1 cellular context compared by ENCODE assay signal in the genomic region with DNA sequence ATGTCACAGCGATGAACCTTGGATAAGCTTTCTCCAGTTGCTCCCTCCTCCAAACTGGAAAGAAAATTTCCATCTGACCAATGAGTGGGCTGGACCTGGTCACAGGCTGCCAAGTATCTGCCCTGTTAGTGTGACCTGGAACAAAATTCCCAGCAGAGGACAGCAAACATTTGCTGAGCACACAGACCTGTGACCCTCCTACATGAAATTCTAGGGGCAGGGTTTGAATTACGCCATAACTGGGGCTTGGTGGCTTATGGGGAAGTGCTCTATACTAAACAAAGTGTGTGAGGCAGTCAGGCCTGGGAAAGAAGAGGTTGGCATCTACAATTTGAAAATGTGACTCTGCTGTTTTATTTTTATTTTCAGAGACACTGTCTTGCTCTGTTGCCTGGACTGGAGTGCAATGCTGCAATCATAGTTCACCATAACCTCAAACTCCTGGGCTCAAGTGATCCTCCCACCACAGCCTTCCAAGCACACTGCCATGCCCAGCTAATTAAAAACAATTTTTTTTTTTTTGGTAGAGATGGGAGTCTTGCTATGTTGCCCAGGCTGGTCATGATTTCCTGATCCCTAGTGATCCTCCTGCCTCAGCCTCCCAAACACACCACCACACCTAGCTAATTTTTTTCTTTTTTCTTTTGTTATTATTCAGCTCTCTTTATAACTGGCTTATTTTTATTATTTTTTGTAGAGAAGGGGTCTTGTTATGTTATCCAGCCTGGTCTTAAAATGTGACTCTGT.
TF ChIP-seq lines count a peak whose summit lies in the region.

No MANE protein-coding gene starts in this region.

TF ChIP-seq in HepG2, 621 proteins besides CTCF, POLR2A, EP300 and RAD21 (continued from another document and continues in another):
- TF ChIP-seq TBX2 (CRISPR knock-in tag; IDR thresholded peaks at IDR 0.05; ENCODE audit: borderline replicate concordance) (peak; percentile 94), TP53 (CRISPR knock-in tag; conservative IDR thresholded peaks at IDR 0.05) (no peak), CEBPG (CRISPR knock-in tag; IDR thresholded peaks at IDR 0.05) (peak; percentile 96), SP5 (CRISPR knock-in tag; IDR thresholded peaks at IDR 0.05; ENCODE audit: borderline replicate concordance, low read depth) (peak; percentile 85), ZNF260 (CRISPR knock-in tag; IDR thresholded peaks at IDR 0.05; ENCODE audit: borderline replicate concordance, low read depth) (no peak), ZNF17 (CRISPR knock-in tag; IDR thresholded peaks at IDR 0.05) (no peak), ZNF570 (CRISPR knock-in tag; IDR thresholded peaks at IDR 0.05; ENCODE audit: borderline replicate concordance) (no peak), ZNF788 (CRISPR knock-in tag; IDR thresholded peaks at IDR 0.05; ENCODE audit: borderline replicate concordance) (peak; percentile 48; the same call in 1 of the 2 replicates), ZSCAN31 (CRISPR knock-in tag; IDR thresholded peaks at IDR 0.05; ENCODE audit: low read depth) (peak; percentile 76; the same call in 1 of the 2 replicates), ZFX (CRISPR knock-in tag; IDR thresholded peaks at IDR 0.05; ENCODE audit: low read depth) (0 out of 2 replicates have a peak, but pooled peaks have one; percentile 31), ZNF547 (CRISPR knock-in tag; IDR thresholded peaks at IDR 0.05) (peak; percentile 43; the same call in 1 of the 2 replicates), RAD51 (IDR thresholded peaks at IDR 0.05; ENCODE audit: borderline replicate concordance) (no peak), ZNF546 (CRISPR knock-in tag; conservative IDR thresholded peaks at IDR 0.05) (no peak), ZNF572 (CRISPR knock-in tag; IDR thresholded peaks at IDR 0.05) (no peak), SMARCE1 (IDR thresholded peaks at IDR 0.05; ENCODE audit: borderline replicate concordance) (no peak), FOXO1 (CRISPR knock-in tag; IDR thresholded peaks at IDR 0.05) (peak; percentile 95), MED13 (CRISPR knock-in tag; IDR thresholded peaks at IDR 0.05) (peak; percentile 89), EEA1 (CRISPR knock-in tag; IDR thresholded peaks at IDR 0.05; ENCODE audit: borderline replicate concordance) (no peak), NFE2 (CRISPR knock-in tag; IDR thresholded peaks at IDR 0.05) (no peak), ZNF160 (CRISPR knock-in tag; IDR thresholded peaks at IDR 0.05) (no peak), ZNF598 (CRISPR knock-in tag; IDR thresholded peaks at IDR 0.05; ENCODE audit: borderline replicate concordance) (no peak)
- TF ChIP-seq, protein P1, sequence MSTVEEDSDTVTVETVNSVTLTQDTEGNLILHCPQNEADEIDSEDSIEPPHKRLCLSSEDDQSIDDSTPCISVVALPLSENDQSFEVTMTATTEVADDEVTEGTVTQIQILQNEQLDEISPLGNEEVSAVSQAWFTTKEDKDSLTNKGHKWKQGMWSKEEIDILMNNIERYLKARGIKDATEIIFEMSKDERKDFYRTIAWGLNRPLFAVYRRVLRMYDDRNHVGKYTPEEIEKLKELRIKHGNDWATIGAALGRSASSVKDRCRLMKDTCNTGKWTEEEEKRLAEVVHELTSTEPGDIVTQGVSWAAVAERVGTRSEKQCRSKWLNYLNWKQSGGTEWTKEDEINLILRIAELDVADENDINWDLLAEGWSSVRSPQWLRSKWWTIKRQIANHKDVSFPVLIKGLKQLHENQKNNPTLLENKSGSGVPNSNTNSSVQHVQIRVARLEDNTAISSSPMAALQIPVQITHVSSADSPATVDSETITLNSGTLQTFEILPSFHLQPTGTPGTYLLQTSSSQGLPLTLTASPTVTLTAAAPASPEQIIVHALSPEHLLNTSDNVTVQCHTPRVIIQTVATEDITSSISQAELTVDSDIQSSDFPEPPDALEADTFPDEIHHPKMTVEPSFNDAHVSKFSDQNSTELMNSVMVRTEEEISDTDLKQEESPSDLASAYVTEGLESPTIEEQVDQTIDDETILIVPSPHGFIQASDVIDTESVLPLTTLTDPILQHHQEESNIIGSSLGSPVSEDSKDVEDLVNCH (CRISPR knock-in tag; IDR thresholded peaks at IDR 0.05): no peak
- TF ChIP-seq, protein P2, sequence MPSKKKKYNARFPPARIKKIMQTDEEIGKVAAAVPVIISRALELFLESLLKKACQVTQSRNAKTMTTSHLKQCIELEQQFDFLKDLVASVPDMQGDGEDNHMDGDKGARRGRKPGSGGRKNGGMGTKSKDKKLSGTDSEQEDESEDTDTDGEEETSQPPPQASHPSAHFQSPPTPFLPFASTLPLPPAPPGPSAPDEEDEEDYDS (CRISPR knock-in tag; IDR thresholded peaks at IDR 0.05): peak; percentile 94
- TF ChIP-seq, protein P3, sequence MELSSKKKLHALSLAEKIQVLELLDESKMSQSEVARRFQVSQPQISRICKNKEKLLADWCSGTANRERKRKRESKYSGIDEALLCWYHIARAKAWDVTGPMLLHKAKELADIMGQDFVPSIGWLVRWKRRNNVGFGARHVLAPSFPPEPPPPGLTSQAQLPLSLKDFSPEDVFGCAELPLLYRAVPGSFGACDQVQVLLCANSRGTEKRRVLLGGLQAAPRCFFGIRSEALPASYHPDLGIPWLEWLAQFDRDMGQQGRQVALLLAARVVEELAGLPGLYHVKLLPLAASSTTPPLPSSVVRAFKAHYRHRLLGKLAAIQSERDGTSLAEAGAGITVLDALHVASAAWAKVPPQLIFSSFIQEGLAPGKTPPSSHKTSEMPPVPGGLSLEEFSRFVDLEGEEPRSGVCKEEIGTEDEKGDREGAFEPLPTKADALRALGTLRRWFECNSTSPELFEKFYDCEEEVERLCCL (CRISPR knock-in tag; IDR thresholded peaks at IDR 0.05; ENCODE audit: borderline replicate concordance): no peak
- TF ChIP-seq, protein P4, sequence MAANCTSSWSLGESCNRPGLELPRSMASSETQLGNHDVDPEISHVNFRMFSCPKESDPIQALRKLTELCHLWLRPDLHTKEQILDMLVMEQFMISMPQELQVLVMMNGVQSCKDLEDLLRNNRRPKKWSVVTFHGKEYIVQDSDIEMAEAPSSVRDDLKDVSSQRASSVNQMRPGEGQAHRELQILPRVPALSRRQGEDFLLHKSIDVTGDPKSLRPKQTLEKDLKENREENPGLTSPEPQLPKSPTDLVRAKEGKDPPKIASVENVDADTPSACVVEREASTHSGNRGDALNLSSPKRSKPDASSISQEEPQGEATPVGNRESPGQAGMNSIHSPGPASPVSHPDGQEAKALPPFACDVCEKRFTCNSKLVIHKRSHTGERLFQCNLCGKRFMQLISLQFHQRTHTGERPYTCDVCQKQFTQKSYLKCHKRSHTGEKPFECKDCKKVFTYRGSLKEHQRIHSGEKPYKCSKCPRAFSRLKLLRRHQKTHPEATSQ (CRISPR knock-in tag; IDR thresholded peaks at IDR 0.05; ENCODE audit: borderline replicate concordance): 0 out of 2 replicates have a peak, but pooled peaks have one; percentile 47
- TF ChIP-seq, protein P5, sequence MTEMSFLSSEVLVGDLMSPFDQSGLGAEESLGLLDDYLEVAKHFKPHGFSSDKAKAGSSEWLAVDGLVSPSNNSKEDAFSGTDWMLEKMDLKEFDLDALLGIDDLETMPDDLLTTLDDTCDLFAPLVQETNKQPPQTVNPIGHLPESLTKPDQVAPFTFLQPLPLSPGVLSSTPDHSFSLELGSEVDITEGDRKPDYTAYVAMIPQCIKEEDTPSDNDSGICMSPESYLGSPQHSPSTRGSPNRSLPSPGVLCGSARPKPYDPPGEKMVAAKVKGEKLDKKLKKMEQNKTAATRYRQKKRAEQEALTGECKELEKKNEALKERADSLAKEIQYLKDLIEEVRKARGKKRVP (CRISPR knock-in tag; IDR thresholded peaks at IDR 0.05): peak in 1 of 2 experiments; percentile 91; a peak in 2 of 4 replicates
- TF ChIP-seq, protein P6, sequence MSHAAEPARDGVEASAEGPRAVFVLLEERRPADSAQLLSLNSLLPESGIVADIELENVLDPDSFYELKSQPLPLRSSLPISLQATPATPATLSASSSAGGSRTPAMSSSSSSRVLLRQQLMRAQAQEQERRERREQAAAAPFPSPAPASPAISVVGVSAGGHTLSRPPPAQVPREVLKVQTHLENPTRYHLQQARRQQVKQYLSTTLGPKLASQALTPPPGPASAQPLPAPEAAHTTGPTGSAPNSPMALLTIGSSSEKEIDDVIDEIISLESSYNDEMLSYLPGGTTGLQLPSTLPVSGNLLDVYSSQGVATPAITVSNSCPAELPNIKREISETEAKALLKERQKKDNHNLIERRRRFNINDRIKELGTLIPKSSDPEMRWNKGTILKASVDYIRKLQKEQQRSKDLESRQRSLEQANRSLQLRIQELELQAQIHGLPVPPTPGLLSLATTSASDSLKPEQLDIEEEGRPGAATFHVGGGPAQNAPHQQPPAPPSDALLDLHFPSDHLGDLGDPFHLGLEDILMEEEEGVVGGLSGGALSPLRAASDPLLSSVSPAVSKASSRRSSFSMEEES (CRISPR knock-in tag; IDR thresholded peaks at IDR 0.05): peak; percentile 93
- TF ChIP-seq, protein P7, sequence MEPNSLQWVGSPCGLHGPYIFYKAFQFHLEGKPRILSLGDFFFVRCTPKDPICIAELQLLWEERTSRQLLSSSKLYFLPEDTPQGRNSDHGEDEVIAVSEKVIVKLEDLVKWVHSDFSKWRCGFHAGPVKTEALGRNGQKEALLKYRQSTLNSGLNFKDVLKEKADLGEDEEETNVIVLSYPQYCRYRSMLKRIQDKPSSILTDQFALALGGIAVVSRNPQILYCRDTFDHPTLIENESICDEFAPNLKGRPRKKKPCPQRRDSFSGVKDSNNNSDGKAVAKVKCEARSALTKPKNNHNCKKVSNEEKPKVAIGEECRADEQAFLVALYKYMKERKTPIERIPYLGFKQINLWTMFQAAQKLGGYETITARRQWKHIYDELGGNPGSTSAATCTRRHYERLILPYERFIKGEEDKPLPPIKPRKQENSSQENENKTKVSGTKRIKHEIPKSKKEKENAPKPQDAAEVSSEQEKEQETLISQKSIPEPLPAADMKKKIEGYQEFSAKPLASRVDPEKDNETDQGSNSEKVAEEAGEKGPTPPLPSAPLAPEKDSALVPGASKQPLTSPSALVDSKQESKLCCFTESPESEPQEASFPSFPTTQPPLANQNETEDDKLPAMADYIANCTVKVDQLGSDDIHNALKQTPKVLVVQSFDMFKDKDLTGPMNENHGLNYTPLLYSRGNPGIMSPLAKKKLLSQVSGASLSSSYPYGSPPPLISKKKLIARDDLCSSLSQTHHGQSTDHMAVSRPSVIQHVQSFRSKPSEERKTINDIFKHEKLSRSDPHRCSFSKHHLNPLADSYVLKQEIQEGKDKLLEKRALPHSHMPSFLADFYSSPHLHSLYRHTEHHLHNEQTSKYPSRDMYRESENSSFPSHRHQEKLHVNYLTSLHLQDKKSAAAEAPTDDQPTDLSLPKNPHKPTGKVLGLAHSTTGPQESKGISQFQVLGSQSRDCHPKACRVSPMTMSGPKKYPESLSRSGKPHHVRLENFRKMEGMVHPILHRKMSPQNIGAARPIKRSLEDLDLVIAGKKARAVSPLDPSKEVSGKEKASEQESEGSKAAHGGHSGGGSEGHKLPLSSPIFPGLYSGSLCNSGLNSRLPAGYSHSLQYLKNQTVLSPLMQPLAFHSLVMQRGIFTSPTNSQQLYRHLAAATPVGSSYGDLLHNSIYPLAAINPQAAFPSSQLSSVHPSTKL (CRISPR knock-in tag; IDR thresholded peaks at IDR 0.05): peak; percentile 98
- TF ChIP-seq, protein P8, sequence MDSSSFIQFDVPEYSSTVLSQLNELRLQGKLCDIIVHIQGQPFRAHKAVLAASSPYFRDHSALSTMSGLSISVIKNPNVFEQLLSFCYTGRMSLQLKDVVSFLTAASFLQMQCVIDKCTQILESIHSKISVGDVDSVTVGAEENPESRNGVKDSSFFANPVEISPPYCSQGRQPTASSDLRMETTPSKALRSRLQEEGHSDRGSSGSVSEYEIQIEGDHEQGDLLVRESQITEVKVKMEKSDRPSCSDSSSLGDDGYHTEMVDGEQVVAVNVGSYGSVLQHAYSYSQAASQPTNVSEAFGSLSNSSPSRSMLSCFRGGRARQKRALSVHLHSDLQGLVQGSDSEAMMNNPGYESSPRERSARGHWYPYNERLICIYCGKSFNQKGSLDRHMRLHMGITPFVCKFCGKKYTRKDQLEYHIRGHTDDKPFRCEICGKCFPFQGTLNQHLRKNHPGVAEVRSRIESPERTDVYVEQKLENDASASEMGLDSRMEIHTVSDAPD (CRISPR knock-in tag; IDR thresholded peaks at IDR 0.05): 0 out of 2 replicates have a peak, but pooled peaks have one; percentile 21
- TF ChIP-seq, protein P9, sequence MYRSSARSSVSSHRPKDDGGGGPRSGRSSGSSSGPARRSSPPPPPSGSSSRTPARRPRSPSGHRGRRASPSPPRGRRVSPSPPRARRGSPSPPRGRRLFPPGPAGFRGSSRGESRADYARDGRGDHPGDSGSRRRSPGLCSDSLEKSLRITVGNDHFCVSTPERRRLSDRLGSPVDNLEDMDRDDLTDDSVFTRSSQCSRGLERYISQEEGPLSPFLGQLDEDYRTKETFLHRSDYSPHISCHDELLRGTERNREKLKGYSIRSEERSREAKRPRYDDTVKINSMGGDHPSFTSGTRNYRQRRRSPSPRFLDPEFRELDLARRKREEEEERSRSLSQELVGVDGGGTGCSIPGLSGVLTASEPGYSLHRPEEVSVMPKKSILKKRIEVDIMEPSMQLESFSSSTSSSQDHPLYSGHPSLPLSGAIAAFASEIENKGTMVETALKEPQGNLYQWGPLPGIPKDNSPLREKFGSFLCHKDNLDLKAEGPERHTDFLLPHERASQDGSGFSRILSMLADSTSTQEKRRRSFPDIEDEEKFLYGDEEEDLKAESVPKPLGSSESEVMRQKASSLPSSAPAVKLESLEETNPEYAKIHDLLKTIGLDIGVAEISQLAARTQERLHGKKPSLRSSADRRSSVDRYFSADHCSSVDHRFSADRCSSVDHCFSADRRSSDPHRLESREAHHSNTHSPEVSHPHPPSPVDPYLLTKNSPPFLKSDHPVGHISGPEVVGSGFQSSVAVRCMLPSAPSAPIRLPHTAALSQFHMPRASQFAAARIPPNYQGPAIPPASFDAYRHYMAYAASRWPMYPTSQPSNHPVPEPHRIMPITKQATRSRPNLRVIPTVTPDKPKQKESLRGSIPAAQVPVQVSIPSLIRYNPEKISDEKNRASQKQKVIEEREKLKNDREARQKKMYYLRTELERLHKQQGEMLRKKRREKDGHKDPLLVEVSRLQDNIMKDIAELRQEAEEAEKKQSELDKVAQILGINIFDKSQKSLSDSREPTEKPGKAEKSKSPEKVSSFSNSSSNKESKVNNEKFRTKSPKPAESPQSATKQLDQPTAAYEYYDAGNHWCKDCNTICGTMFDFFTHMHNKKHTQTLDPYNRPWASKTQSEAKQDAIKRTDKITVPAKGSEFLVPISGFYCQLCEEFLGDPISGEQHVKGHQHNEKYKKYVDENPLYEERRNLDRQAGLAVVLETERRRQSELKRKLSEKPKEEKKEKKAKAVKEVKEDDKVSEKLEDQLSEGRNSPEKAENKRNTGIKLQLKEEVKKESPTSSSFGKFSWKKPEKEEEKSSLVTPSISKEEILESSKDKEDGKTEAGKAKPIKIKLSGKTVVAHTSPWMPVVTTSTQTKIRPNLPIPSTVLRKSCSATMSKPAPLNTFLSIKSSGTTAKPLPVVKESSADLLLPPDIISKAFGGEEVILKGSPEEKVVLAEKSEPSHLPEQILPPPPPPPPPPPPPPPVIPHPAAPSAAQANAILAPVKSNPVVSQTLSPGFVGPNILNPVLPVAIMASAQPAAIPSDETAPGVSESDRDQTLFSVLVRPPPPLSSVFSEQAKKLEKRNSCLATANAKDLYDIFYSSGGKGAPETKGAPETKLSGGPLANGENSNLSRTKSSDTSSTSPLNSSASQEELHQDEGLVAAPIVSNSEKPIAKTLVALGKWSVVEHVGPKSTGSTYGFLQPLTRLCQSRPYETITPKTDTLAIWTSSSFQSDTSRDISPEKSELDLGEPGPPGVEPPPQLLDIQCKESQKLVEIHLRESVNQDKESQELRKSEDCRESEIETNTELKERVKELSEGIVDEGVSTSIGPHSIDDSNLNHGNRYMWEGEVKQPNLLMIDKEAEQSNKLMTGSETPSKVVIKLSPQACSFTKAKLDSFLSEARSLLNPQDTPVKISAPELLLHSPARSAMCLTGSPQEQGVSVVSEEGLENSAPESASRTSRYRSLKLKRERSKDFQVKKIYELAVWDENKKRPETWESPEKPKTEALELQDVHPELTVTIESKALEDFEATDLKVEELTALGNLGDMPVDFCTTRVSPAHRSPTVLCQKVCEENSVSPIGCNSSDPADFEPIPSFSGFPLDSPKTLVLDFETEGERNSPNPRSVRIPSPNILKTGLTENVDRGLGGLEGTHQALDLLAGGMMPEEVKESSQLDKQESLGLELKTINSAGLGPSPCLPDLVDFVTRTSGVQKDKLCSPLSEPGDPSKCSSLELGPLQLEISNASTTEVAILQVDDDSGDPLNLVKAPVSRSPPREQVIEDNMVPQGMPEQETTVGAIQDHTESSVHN (CRISPR knock-in tag; IDR thresholded peaks at IDR 0.05): no peak
